In the genomic region with DNA sequence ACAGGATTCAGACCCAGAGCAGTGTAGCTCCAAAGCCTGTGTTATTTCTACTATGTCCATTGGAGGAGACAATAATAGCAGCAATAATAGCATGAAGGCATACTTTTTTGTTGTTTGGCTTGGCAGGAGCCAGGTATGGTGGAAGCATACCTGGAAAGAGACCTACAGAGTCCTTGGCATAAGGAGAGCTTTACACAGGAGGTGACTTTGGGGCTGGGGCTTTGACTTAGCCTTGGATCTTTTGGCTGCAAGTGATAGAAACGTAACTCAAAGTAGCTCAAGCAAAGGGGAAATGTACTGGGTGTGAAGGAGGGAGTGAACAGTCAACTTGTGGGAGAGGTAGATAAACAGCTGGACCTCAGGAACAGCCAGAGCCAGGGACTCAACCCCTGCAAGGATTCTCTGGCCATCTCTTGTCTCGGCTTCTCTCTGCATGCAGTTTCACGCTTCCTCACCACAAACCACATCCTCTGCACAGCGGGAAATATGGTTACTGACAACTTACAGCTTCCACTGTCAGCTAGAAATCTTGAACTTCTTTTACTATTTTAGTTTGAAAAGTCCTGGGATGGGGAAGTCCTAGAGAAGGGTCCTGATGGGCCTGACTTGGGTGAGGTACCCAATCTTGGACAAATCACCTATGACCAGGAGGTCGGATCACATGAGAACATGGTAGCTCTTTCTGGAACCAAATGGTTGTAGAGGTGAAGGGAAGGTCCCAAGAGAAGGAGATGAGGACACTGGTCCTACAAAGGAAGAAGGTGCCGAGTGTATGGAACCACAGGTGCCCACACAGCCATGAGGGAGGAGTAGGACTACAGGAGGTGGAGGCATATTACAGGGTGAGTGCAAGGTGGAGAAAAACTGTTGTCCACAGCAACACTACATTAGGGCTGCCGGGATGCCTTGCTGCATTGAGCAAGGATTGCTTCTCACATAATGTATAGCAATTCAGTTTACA, we compare ENCODE assay signal across 1 cellular context.
TF ChIP-seq lines count a peak whose summit lies in the region.

No MANE protein-coding gene starts in this region.

TF ChIP-seq in GM12878, 131 proteins besides CTCF, POLR2A, EP300 and RAD21 (continued from another document):
- TF ChIP-seq CEBPZ (IDR thresholded peaks at IDR 0.05; ENCODE audit: low read depth, low read length) (no peak), DPF2 (IDR thresholded peaks at IDR 0.05) (peak; percentile 71), KLF5 (IDR thresholded peaks at IDR 0.05; ENCODE audit: partially characterized antibody) (no peak), ATF7 (IDR thresholded peaks at IDR 0.05; ENCODE audit: low read depth) (peak; percentile 18; the same call in 1 of the 2 replicates), E2F4 (IDR thresholded peaks at IDR 0.05; ENCODE audit: low read depth, low read length) (0 out of 2 replicates have a peak, but pooled peaks have one; percentile 48), ESRRA (IDR thresholded peaks at IDR 0.05; ENCODE audit: low read length) (no peak), HDAC6 (IDR thresholded peaks at IDR 0.05; ENCODE audit: unreplicated experiment) (no peak), SREBF1 (IDR thresholded peaks at IDR 0.05; ENCODE audit: low read length) (no peak)
